Comparison of ENCODE assay signal across 1 cellular context in the genomic region with DNA sequence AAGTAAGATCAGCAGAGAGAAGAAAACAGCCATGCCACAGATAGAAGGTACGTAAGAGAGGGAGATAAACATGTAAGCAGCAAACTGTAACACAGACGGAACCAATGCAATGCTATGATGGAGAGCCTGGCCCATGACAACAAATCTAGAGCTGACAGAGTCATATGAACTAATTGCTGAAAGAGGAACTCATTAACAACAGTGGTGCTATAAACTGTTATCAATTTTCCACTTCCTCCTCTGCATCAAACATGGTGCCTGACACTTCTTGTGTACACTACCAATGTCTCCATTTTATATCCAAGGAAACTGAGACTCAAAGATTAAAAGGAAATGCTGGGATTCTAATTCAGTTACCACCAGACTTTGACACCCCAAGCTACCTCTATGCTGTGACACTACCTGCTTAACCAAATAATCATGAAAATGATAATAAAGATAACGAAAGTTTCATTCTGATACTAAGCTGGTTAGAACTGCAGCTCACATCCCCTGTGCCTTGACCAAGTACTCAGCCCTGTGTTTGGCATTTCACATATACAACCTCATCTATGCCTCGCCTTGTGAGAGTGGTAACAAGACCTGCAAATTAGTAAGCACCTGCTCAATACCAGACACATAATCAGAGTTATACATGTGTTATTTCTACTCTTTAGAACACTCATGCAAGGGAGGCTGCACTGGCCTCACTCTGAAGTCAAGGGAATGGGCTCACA.
TF ChIP-seq lines count a peak whose summit lies in the region.

No MANE protein-coding gene starts in this region.

TF ChIP-seq in K562, 482 proteins besides CTCF, POLR2A, EP300 and RAD21 (continued from another document):
- no peak for TF ChIP-seq THAP12 (CRISPR knock-in tag; IDR thresholded peaks at IDR 0.05)
- TF ChIP-seq MTF1 (CRISPR knock-in tag; IDR thresholded peaks at IDR 0.05; ENCODE audit: borderline replicate concordance) = no peak
- TF ChIP-seq EWSR1 (IDR thresholded peaks at IDR 0.05; ENCODE audit: borderline replicate concordance, low read depth, partially characterized antibody) = no peak
- no peak for TF ChIP-seq CCNT2 (IDR thresholded peaks at IDR 0.05; ENCODE audit: borderline replicate concordance, extremely low read depth, insufficient read length, low read depth, low read length)
- no peak for TF ChIP-seq ETV1 (tag; conservative IDR thresholded peaks at IDR 0.05; ENCODE audit: low read depth)
- no peak for TF ChIP-seq SP1 (CRISPR knock-in tag; IDR thresholded peaks at IDR 0.05)
- no peak for TF ChIP-seq IFI16 (CRISPR knock-in tag; IDR thresholded peaks at IDR 0.05)
- TF ChIP-seq ZNF23 (CRISPR knock-in tag; IDR thresholded peaks at IDR 0.05) = no peak
- TF ChIP-seq, protein P1, sequence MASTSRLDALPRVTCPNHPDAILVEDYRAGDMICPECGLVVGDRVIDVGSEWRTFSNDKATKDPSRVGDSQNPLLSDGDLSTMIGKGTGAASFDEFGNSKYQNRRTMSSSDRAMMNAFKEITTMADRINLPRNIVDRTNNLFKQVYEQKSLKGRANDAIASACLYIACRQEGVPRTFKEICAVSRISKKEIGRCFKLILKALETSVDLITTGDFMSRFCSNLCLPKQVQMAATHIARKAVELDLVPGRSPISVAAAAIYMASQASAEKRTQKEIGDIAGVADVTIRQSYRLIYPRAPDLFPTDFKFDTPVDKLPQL (IDR thresholded peaks at IDR 0.05; ENCODE audit: extremely low read depth, insufficient read length) = no peak
- no peak for TF ChIP-seq ZNF699 (CRISPR knock-in tag; IDR thresholded peaks at IDR 0.05; ENCODE audit: insufficient replicate concordance)
- peak in 1 of 2 experiments; percentile 64; a peak in 1 of 4 replicates for TF ChIP-seq FOXA3 (CRISPR knock-in tag; conservative IDR thresholded peaks at IDR 0.05 in 1 of 2, IDR thresholded peaks at IDR 0.05 in 1 of 2)
- no peak for TF ChIP-seq SETDB1 (IDR thresholded peaks at IDR 0.05; ENCODE audit: low read length)
- TF ChIP-seq GATAD2B (IDR thresholded peaks at IDR 0.05; ENCODE audit: borderline replicate concordance) = no peak
- TF ChIP-seq JUNB (CRISPR knock-in tag; conservative IDR thresholded peaks at IDR 0.05) = no peak
- TF ChIP-seq ZNF280A (IDR thresholded peaks at IDR 0.05; ENCODE audit: low read depth, partially characterized antibody) = no peak
- TF ChIP-seq, protein P2, sequence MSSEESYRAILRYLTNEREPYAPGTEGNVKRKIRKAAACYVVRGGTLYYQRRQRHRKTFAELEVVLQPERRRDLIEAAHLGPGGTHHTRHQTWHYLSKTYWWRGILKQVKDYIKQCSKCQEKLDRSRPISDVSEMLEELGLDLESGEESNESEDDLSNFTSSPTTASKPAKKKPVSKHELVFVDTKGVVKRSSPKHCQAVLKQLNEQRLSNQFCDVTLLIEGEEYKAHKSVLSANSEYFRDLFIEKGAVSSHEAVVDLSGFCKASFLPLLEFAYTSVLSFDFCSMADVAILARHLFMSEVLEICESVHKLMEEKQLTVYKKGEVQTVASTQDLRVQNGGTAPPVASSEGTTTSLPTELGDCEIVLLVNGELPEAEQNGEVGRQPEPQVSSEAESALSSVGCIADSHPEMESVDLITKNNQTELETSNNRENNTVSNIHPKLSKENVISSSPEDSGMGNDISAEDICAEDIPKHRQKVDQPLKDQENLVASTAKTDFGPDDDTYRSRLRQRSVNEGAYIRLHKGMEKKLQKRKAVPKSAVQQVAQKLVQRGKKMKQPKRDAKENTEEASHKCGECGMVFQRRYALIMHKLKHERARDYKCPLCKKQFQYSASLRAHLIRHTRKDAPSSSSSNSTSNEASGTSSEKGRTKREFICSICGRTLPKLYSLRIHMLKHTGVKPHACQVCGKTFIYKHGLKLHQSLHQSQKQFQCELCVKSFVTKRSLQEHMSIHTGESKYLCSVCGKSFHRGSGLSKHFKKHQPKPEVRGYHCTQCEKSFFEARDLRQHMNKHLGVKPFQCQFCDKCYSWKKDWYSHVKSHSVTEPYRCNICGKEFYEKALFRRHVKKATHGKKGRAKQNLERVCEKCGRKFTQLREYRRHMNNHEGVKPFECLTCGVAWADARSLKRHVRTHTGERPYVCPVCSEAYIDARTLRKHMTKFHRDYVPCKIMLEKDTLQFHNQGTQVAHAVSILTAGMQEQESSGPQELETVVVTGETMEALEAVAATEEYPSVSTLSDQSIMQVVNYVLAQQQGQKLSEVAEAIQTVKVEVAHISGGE (CRISPR knock-in tag; IDR thresholded peaks at IDR 0.05) = no peak
- TF ChIP-seq NFYB (IDR thresholded peaks at IDR 0.05; ENCODE audit: extremely low read depth, insufficient read length) = no peak
- no peak for TF ChIP-seq U2AF1 (optimal IDR thresholded peaks at IDR 0.05; ENCODE audit: low read depth, low read length)
- TF ChIP-seq ZNF444 (CRISPR knock-in tag; IDR thresholded peaks at IDR 0.05) = no peak
- TF ChIP-seq TRIM28 (IDR thresholded peaks at IDR 0.05) = no peak
- TF ChIP-seq SMAD2 (IDR thresholded peaks at IDR 0.05; ENCODE audit: low read depth, low read length) = no peak
- no peak for TF ChIP-seq ZNF184 (CRISPR knock-in tag; IDR thresholded peaks at IDR 0.05)
- TF ChIP-seq HDGF (IDR thresholded peaks at IDR 0.05) = no peak
- no peak for TF ChIP-seq STAT5A (IDR thresholded peaks at IDR 0.05; ENCODE audit: borderline replicate concordance, low read length)
- TF ChIP-seq, protein P3, sequence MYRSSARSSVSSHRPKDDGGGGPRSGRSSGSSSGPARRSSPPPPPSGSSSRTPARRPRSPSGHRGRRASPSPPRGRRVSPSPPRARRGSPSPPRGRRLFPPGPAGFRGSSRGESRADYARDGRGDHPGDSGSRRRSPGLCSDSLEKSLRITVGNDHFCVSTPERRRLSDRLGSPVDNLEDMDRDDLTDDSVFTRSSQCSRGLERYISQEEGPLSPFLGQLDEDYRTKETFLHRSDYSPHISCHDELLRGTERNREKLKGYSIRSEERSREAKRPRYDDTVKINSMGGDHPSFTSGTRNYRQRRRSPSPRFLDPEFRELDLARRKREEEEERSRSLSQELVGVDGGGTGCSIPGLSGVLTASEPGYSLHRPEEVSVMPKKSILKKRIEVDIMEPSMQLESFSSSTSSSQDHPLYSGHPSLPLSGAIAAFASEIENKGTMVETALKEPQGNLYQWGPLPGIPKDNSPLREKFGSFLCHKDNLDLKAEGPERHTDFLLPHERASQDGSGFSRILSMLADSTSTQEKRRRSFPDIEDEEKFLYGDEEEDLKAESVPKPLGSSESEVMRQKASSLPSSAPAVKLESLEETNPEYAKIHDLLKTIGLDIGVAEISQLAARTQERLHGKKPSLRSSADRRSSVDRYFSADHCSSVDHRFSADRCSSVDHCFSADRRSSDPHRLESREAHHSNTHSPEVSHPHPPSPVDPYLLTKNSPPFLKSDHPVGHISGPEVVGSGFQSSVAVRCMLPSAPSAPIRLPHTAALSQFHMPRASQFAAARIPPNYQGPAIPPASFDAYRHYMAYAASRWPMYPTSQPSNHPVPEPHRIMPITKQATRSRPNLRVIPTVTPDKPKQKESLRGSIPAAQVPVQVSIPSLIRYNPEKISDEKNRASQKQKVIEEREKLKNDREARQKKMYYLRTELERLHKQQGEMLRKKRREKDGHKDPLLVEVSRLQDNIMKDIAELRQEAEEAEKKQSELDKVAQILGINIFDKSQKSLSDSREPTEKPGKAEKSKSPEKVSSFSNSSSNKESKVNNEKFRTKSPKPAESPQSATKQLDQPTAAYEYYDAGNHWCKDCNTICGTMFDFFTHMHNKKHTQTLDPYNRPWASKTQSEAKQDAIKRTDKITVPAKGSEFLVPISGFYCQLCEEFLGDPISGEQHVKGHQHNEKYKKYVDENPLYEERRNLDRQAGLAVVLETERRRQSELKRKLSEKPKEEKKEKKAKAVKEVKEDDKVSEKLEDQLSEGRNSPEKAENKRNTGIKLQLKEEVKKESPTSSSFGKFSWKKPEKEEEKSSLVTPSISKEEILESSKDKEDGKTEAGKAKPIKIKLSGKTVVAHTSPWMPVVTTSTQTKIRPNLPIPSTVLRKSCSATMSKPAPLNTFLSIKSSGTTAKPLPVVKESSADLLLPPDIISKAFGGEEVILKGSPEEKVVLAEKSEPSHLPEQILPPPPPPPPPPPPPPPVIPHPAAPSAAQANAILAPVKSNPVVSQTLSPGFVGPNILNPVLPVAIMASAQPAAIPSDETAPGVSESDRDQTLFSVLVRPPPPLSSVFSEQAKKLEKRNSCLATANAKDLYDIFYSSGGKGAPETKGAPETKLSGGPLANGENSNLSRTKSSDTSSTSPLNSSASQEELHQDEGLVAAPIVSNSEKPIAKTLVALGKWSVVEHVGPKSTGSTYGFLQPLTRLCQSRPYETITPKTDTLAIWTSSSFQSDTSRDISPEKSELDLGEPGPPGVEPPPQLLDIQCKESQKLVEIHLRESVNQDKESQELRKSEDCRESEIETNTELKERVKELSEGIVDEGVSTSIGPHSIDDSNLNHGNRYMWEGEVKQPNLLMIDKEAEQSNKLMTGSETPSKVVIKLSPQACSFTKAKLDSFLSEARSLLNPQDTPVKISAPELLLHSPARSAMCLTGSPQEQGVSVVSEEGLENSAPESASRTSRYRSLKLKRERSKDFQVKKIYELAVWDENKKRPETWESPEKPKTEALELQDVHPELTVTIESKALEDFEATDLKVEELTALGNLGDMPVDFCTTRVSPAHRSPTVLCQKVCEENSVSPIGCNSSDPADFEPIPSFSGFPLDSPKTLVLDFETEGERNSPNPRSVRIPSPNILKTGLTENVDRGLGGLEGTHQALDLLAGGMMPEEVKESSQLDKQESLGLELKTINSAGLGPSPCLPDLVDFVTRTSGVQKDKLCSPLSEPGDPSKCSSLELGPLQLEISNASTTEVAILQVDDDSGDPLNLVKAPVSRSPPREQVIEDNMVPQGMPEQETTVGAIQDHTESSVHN (IDR thresholded peaks at IDR 0.05; ENCODE audit: borderline replicate concordance in 1 of 2, low read depth in 1 of 2) = no peak
- no peak for TF ChIP-seq ZBTB26 (CRISPR knock-in tag; IDR thresholded peaks at IDR 0.05)
- TF ChIP-seq NR2C2 (CRISPR knock-in tag; IDR thresholded peaks at IDR 0.05) = 0 out of 2 replicates have a peak, but pooled peaks have one; percentile 20
- no peak for TF ChIP-seq NR2C2 (tag; IDR thresholded peaks at IDR 0.05)
- no peak for TF ChIP-seq CREBBP (IDR thresholded peaks at IDR 0.05; ENCODE audit: low read depth, low read length)
- TF ChIP-seq SRSF3 (IDR thresholded peaks at IDR 0.05; ENCODE audit: insufficient read depth, low read length) = no peak
- TF ChIP-seq JUN (IDR thresholded peaks at IDR 0.05; ENCODE audit: borderline replicate concordance, low read depth, low read length) = no peak
- no peak for TF ChIP-seq JUN (CRISPR knock-in tag; IDR thresholded peaks at IDR 0.05; ENCODE audit: borderline replicate concordance)
- no peak for TF ChIP-seq SMARCC2 (IDR thresholded peaks at IDR 0.05; ENCODE audit: low read depth)
- no peak for TF ChIP-seq RBM34 (IDR thresholded peaks at IDR 0.05; ENCODE audit: borderline replicate concordance, insufficient read depth, low read length)
- no peak for TF ChIP-seq YBX1 (IDR thresholded peaks at IDR 0.05)
- TF ChIP-seq ZNF121 (CRISPR knock-in tag; conservative IDR thresholded peaks at IDR 0.05) = no peak
